In genomic region chr17:62705781-62706597, GRCh38 we compare ENCODE assay signal across 10 cellular contexts.
A peak's percentile ranks its signal among the peaks of the same experiment; 100 is the strongest.
DNase-seq lines count a peak whose midpoint lies in the region; ATAC-seq and TF ChIP-seq lines count a peak whose summit lies in the region.
"Had no signal": no experiment of that assay in that cellular context is flagged by ENCODE, and none has a peak within 500 bp of the region (broad histone marks: within the 10 kb centered on the region; RNA-seq: fewer than 3 reads in every experiment).

No MANE protein-coding gene starts in this region.

- no peaks in the 10 kb centered on the region for H3K9me3 Mint-ChIP-seq in activated T-helper 17 cell treated with anti-CD3 and anti-CD28 coated beads, Interleukin-2, amount 50 U/mL, for 72 hours
- H3K9me3 Mint-ChIP-seq in progenitor cell of endocrine pancreas (ENCODE audit: low read depth): no peaks in the 10 kb centered on the region

- peaks cover 12% of the 10 kb centered on the region for H3K4me1 ChIP-seq in ES-I3 (ENCODE audit: insufficient read depth, low read length)
- peaks cover 0 to 27% of the 10 kb centered on the region in 2 donors for H3K4me1 ChIP-seq in right atrium auricular region
- peaks cover 19 to 36% (median 25%) of the 10 kb centered on the region in 4 donors for H3K4me1 ChIP-seq in upper lobe of left lung

- H3K36me3 Mint-ChIP-seq in activated T-helper 17 cell treated with anti-CD3 and anti-CD28 coated beads, Interleukin-2, amount 50 U/mL, for 72 hours (ENCODE audit: low read depth): no peaks in the 10 kb centered on the region
- peaks cover 2% of the 10 kb centered on the region for H3K36me3 Mint-ChIP-seq in progenitor cell of endocrine pancreas (ENCODE audit: insufficient read depth)

- TF ChIP-seq POLR2A in upper lobe of left lung (IDR thresholded peaks at IDR 0.05): no peak

- TF ChIP-seq CTCF in right atrium auricular region (IDR thresholded peaks at IDR 0.05) (no peak), upper lobe of left lung (IDR thresholded peaks at IDR 0.05) (no peak), progenitor cell of endocrine pancreas (IDR thresholded peaks at IDR 0.05; ENCODE audit: unreplicated experiment) (no peak)

- H3K4me3 Mint-ChIP-seq in activated T-helper 17 cell treated with anti-CD3 and anti-CD28 coated beads, Interleukin-2, amount 50 U/mL, for 72 hours: peak overlapping the region; percentile 70
- no peak overlapping the region for H3K4me3 Mint-ChIP-seq in progenitor cell of endocrine pancreas (ENCODE audit: low read depth)

- peaks cover 10% of the 10 kb centered on the region; the same call in 1 of the 2 replicates for H3K9me3 ChIP-seq in ES-I3 (ENCODE audit: control insufficient read depth, insufficient read depth, low read length)
- no peaks in the 10 kb centered on the region for H3K9me3 ChIP-seq in right atrium auricular region
- H3K9me3 ChIP-seq in upper lobe of left lung: peaks cover 0 to 6% (median 5%) of the 10 kb centered on the region in 4 donors

- H3K36me3 ChIP-seq in ES-I3 (ENCODE audit: insufficient read depth, low read length) (no peaks in the 10 kb centered on the region), right atrium auricular region (no peaks in the 10 kb centered on the region), upper lobe of left lung (no peaks in the 10 kb centered on the region)

- intact Hi-C loops in posterior vena cava (cut with DNase I): loop anchor here in 1 of 2 donors (5.0 kb wide), 1 partner anchor 261 kb away; the partner anchor contains the start of gene TANC2

- H3K4me3 ChIP-seq in right atrium auricular region: peak overlapping the region in 1 of 2 donors; percentile 72
- no peak overlapping the region for H3K4me3 ChIP-seq in upper lobe of left lung

- peaks cover 4% of the 10 kb centered on the region for H3K27me3 Mint-ChIP-seq in activated T-helper 17 cell treated with anti-CD3 and anti-CD28 coated beads, Interleukin-2, amount 50 U/mL, for 72 hours
- peaks cover 62% of the 10 kb centered on the region for H3K27me3 Mint-ChIP-seq in progenitor cell of endocrine pancreas

- peaks cover 5% of the 10 kb centered on the region for H3K4me1 Mint-ChIP-seq in activated T-helper 17 cell treated with anti-CD3 and anti-CD28 coated beads, Interleukin-2, amount 50 U/mL, for 72 hours
- H3K4me1 Mint-ChIP-seq in progenitor cell of endocrine pancreas (ENCODE audit: low read depth): peaks cover 9% of the 10 kb centered on the region

- H3K27ac ChIP-seq in right atrium auricular region: peak overlapping the region; percentile 46 to 65
- no peak overlapping the region for H3K27ac ChIP-seq in upper lobe of left lung

- no peaks in the 10 kb centered on the region for H3K27me3 ChIP-seq in right atrium auricular region
- no peaks in the 10 kb centered on the region for H3K27me3 ChIP-seq in upper lobe of left lung

- DNase-seq in right atrium auricular region (ENCODE audit: low spot score) (no peak), posterior vena cava (ENCODE audit: low spot score) (peak; percentile 59), NCI-H774 (lab: John Stamatoyannopoulos, UW) (no peak), upper lobe of left lung (no peak), progenitor cell of endocrine pancreas (ENCODE audit: low spot score, unreplicated experiment) (no peak)
- DNase-seq in stimulated activated naive CD8-positive, alpha-beta T cell treated with anti-CD3 and anti-CD28 coated beads, Interleukin-15, Interleukin-2, amounts not matched to agents 100 U/mL and 50 U/mL, for 24 hours: no peak
- DNase-seq: activated CD4-positive, alpha-beta T cell treated with anti-CD3 and anti-CD28 coated beads for 1 hour; erythroblast had no signal

- WGBS in upper lobe of left lung, 2 donors: 59 to 63% methylated on average over 9 to 14 of the region's 14 CpGs

- no peak for TF ChIP-seq EP300 in upper lobe of left lung (IDR thresholded peaks at IDR 0.05)

- no peak overlapping the region for H3K27ac Mint-ChIP-seq in activated T-helper 17 cell treated with anti-CD3 and anti-CD28 coated beads, Interleukin-2, amount 50 U/mL, for 72 hours
- no peak overlapping the region for H3K27ac Mint-ChIP-seq in progenitor cell of endocrine pancreas

- H3K9ac ChIP-seq in ES-I3 (ENCODE audit: low read depth, low read length): peak overlapping the region; percentile 78

- no peak for ATAC-seq in activated T-helper 17 cell treated with anti-CD3 and anti-CD28 coated beads, Interleukin-2, amount 50 U/mL, for 72 hours (replicated peaks)
- ATAC-seq in stimulated activated naive CD8-positive, alpha-beta T cell treated with anti-CD3 and anti-CD28 coated beads, Interleukin-15, Interleukin-2, amounts not matched to agents 100 U/mL and 50 U/mL, for 24 hours: no peak
- ATAC-seq in upper lobe of left lung (ENCODE audit: low FRiP score in 2 of 2): no peak

Comparison
In these comparisons a context has a peak if more than half of its experiments do, and no peak if none do; other contexts are left out.
1. H3K27ac ChIP-seq: peak in right atrium auricular region (2 of 2); none in upper lobe of left lung (0 of 4).